Comparison of ENCODE assay signal across 19 cellular contexts in genomic region chr9:134167530-134167931, GRCh38. TPM values are rescaled to one million over a fixed set of nuclear protein-coding genes. Genes with fewer than 3 reads are reported as not detected.
A peak's percentile ranks its signal among the peaks of the same experiment; 100 is the strongest.
DNase-seq lines count a peak whose midpoint lies in the region; ATAC-seq and TF ChIP-seq lines count a peak whose summit lies in the region.
"Had no signal": no experiment of that assay in that cellular context is flagged by ENCODE, and none has a peak within 500 bp of the region (broad histone marks: within the 10 kb centered on the region; RNA-seq: fewer than 3 reads in every experiment).

No MANE protein-coding gene starts in this region.

- WGBS in spleen, 5 donors = 78 to 86% (median 85%) methylated on average over 4 of the region's 4 CpGs
- 89 to 92% methylated on average over 3 to 4 of the region's 4 CpGs for whole genome bisulfite sequencing in endodermal cell (ENCODE audit: insufficient coverage in 1 of 2, insufficient read length in 1 of 2), 2 experiments

- ATAC-seq in GM21526 (IDR thresholded peaks at IDR 0.05; ENCODE audit: low FRiP score, unreplicated experiment) = no peak
- ATAC-seq: gastroesophageal sphincter, left lobe of liver had no signal

- no peak overlapping the region for H3K27ac Mint-ChIP-seq in endodermal cell
- H3K27ac Mint-ChIP-seq: activated CD4-positive, alpha-beta T cell treated with anti-CD3 and anti-CD28 coated beads, Interleukin-2, amount 10 ng/mL, durations not matched to agents 24 days and 14 days had no signal

- H3K4me1 ChIP-seq in spleen (peaks cover 0 to 20% (median 11%) of the 10 kb centered on the region in 6 donors), endodermal cell (ENCODE audit: control insufficient read depth, insufficient read depth, low read length) (no peaks in the 10 kb centered on the region)

- H3K4me3 ChIP-seq in foreskin fibroblast (ENCODE audit: low read depth in 1 of 2, low read length in 2 of 2) (no peak overlapping the region), spleen (no peak overlapping the region), endodermal cell (ENCODE audit: low read length) (no peak overlapping the region)
- H3K4me3 ChIP-seq: gastroesophageal sphincter had no signal

- H3K9ac ChIP-seq in endodermal cell (ENCODE audit: extremely low read depth, low read length, poor library complexity, severe bottlenecking) = no peak overlapping the region

- peak; percentile 39 for DNase-seq in GM04504 (ENCODE audit: low read depth)
- DNase-seq in foreskin fibroblast = peak; percentile 34 to 68
- peak; percentile 62 for DNase-seq in spleen
- DNase-seq in RPMI8226 = no peak
- no peak for DNase-seq in endodermal cell
- DNase-seq: activated CD4-positive, alpha-beta T cell treated with anti-CD3 and anti-CD28 coated beads, Interleukin-2, amount 10 ng/mL, durations not matched to agents 24 days and 14 days; activated effector memory CD4-positive, alpha-beta T cell treated with Interleukin-2 at 50 U/mL for 16 hours; amniotic stem cell; NCI-H146; stimulated activated CD4-positive, alpha-beta T cell treated with anti-CD3 and anti-CD28 coated beads, Interleukin-4, amount 100 ng/mL, for 24 hours had no signal

- no peaks in the 10 kb centered on the region for H3K27me3 Mint-ChIP-seq in endodermal cell (ENCODE audit: insufficient read depth)
- H3K27me3 Mint-ChIP-seq: activated CD4-positive, alpha-beta T cell treated with anti-CD3 and anti-CD28 coated beads, Interleukin-2, amount 10 ng/mL, durations not matched to agents 24 days and 14 days had no signal

- H3K9me3 Mint-ChIP-seq in endodermal cell = peaks cover 13% of the 10 kb centered on the region
- H3K9me3 Mint-ChIP-seq: activated CD4-positive, alpha-beta T cell treated with anti-CD3 and anti-CD28 coated beads, Interleukin-2, amount 10 ng/mL, durations not matched to agents 24 days and 14 days had no signal

- H3K4me3 Mint-ChIP-seq in endodermal cell = no peak overlapping the region
- H3K4me3 Mint-ChIP-seq: activated CD4-positive, alpha-beta T cell treated with anti-CD3 and anti-CD28 coated beads, Interleukin-2, amount 10 ng/mL, durations not matched to agents 24 days and 14 days had no signal

- no peak for TF ChIP-seq POLR2A in spleen (IDR thresholded peaks at IDR 0.05)

- H3K4me1 Mint-ChIP-seq in endodermal cell = no peaks in the 10 kb centered on the region

- TF ChIP-seq CTCF in VCaP (conservative IDR thresholded peaks at IDR 0.05) = no peak
- TF ChIP-seq CTCF in foreskin fibroblast (IDR thresholded peaks at IDR 0.05; ENCODE audit: low read depth, low read length) = no peak
- TF ChIP-seq CTCF in spleen (IDR thresholded peaks at IDR 0.05 in 8 of 11, conservative IDR thresholded peaks at IDR 0.05 in 3 of 11) = no peak
- TF ChIP-seq CTCF in endodermal cell (conservative IDR thresholded peaks at IDR 0.05) = no peak

- H3K27ac ChIP-seq in VCaP = peak overlapping the region; percentile 26
- H3K27ac ChIP-seq in spleen = no peak overlapping the region
- no peak overlapping the region for H3K27ac ChIP-seq in endodermal cell (ENCODE audit: low read depth, low read length)
- H3K27ac ChIP-seq: C4-2B, RWPE1 had no signal

- H3K36me3 ChIP-seq in spleen = no peaks in the 10 kb centered on the region
- no peaks in the 10 kb centered on the region for H3K36me3 ChIP-seq in endodermal cell (ENCODE audit: control insufficient read depth, insufficient read depth, low read length)
- H3K36me3 ChIP-seq: gastroesophageal sphincter had no signal

- H3K36me3 Mint-ChIP-seq in endodermal cell (ENCODE audit: low read depth) = peaks cover 5% of the 10 kb centered on the region

- H3K9me3 ChIP-seq in spleen = peaks cover 0 to 7% (median 5%) of the 10 kb centered on the region in 8 donors
- H3K9me3 ChIP-seq in endodermal cell (ENCODE audit: control insufficient read depth, low read length) = no peaks in the 10 kb centered on the region
- H3K9me3 ChIP-seq: gastroesophageal sphincter had no signal

- intact Hi-C loops in spleen (cut with DNase I; ENCODE audit: low total_unique reads) = no loop called here

- H3K27me3 ChIP-seq in spleen (replicated peaks in 1 of 7) (no peaks in the 10 kb centered on the region), endodermal cell (ENCODE audit: control insufficient read depth, insufficient read depth, low read length, poor library complexity, severe bottlenecking) (no peaks in the 10 kb centered on the region)

RNA-seq across cellular contexts. Expression of gene RNU6ATAC, which starts 3.2 kb away (rescaled TPM):
- total RNA-seq in spleen (100 to 1,000 TPM in 4 of 7 donors, not detected in 3; 223 to 404 (median 271) TPM), endodermal cell (100 to 1,000 TPM; 115 to 156 TPM)
- not detected for polyA plus RNA-seq in spleen
- 17,848 TPM for polyA plus RNA-seq in endodermal cell (2013, experiment 1 of 2)
- 19,941 TPM for polyA plus RNA-seq in endodermal cell (2013, experiment 2 of 2)
- total RNA-seq: gastroesophageal sphincter, mononuclear cell, omental fat pad, subcutaneous adipose tissue had no signal

RNA-seq across cellular contexts. Expression of gene WDR5, which starts 31.6 kb away (rescaled TPM):
- 10 to 100 TPM; 13.8 to 23.1 (median 19.1) TPM for total RNA-seq in spleen
- 10 to 100 TPM; 15.4 to 31.3 (median 19.3) TPM for polyA plus RNA-seq in spleen
- total RNA-seq in endodermal cell = 10 to 100 TPM; 53.8 to 57.2 TPM
- polyA plus RNA-seq in endodermal cell (2013, experiment 1 of 2) = 41.9 TPM
- polyA plus RNA-seq in endodermal cell (2013, experiment 2 of 2) = 36.8 TPM

Comparison
In these comparisons a context has a peak if more than half of its experiments do, and no peak if none do; other contexts are left out.
1. DNase-seq: peak in GM04504 (single experiment), foreskin fibroblast (2 of 2) and spleen (single experiment); none in RPMI8226 (single experiment) and endodermal cell (single experiment).